Comparison of ENCODE assay signal across 8 cellular contexts in genomic region chr1:162070094-162070748, GRCh38. TPM values are rescaled to one million over a fixed set of nuclear protein-coding genes. Genes with fewer than 3 reads are reported as not detected.
DNase-seq lines count a peak whose midpoint lies in the region; ATAC-seq and TF ChIP-seq lines count a peak whose summit lies in the region.

No MANE protein-coding gene starts in this region.

- no peaks in the 10 kb centered on the region for H3K9me2 ChIP-seq in GM23248 (ENCODE audit: insufficient read depth)

- no peaks in the 10 kb centered on the region for H4K20me1 ChIP-seq in GM23248 (ENCODE audit: insufficient read depth)

- H3K9ac ChIP-seq in GM23248 = peak overlapping the region; percentile 38

- in situ Hi-C loops in GM23248 (cut with MboI) = no loop called here

- peak overlapping the region; percentile 84 for H3K4me2 ChIP-seq in GM23248 (ENCODE audit: unreplicated experiment)

- H3K27me3 ChIP-seq in ACC112 (ENCODE audit: insufficient read depth, low read length) = peaks cover 47% of the 10 kb centered on the region
- peaks cover 31% of the 10 kb centered on the region for H3K27me3 ChIP-seq in GM23248 (replicated peaks; ENCODE audit: insufficient read depth)
- H3K27me3 ChIP-seq in esophagus (ENCODE audit: control insufficient read depth in 1 of 2, insufficient read depth in 2 of 2, low read length in 2 of 2) = no peaks in the 10 kb centered on the region

- H3K4me3 ChIP-seq in ACC112 (ENCODE audit: low read depth, low read length) = peak overlapping the region; percentile 90
- H3K4me3 ChIP-seq in GM23248 = peak overlapping the region; percentile 83
- peak overlapping the region; percentile 79 to 87 for H3K4me3 ChIP-seq in esophagus (ENCODE audit: low read depth in 1 of 2, low read length in 2 of 2)

- H3K79me2 ChIP-seq in ACC112 (ENCODE audit: control insufficient read depth, insufficient read depth, low read length, unreplicated experiment) (no peaks in the 10 kb centered on the region), GM23248 (ENCODE audit: insufficient read depth) (no peaks in the 10 kb centered on the region)

- H2AFZ ChIP-seq in ACC112 (ENCODE audit: low read length, unreplicated experiment) = peak overlapping the region; percentile 39
- H2AFZ ChIP-seq in GM23248 = peak overlapping the region; percentile 87

- H3K4me1 ChIP-seq in ACC112 (ENCODE audit: control insufficient read depth, insufficient read depth, low read length, unreplicated experiment) (no peaks in the 10 kb centered on the region), GM23248 (ENCODE audit: insufficient read depth) (no peaks in the 10 kb centered on the region), esophagus (ENCODE audit: control insufficient read depth in 2 of 2, insufficient read depth in 2 of 2, low read length in 1 of 2) (peaks cover 0 to 6% of the 10 kb centered on the region in 2 donors)

- H3K36me3 ChIP-seq in ACC112 (ENCODE audit: insufficient read depth, low read length) (no peaks in the 10 kb centered on the region), GM23248 (ENCODE audit: low read depth) (no peaks in the 10 kb centered on the region), esophagus (ENCODE audit: control insufficient read depth in 2 of 2, insufficient read depth in 2 of 2, low read length in 1 of 2) (no peaks in the 10 kb centered on the region)

- WGBS in GM23248 (ENCODE audit: low coverage in 1 of 2, low lambda C conversion rate in 2 of 2, missing lambda C conversion rate in 2 of 2), 2 experiments = 4 to 5% methylated on average over 24 to 28 of the region's 29 CpGs
- 1% methylated on average over 25 to 29 of the region's 29 CpGs for WGBS in esophagus, 2 donors

- no peak for TF ChIP-seq CTCF in omental fat pad (IDR thresholded peaks at IDR 0.05)

- no peaks in the 10 kb centered on the region for H3K9me3 ChIP-seq in GM23248 (ENCODE audit: low read depth)
- no peaks in the 10 kb centered on the region for H3K9me3 ChIP-seq in esophagus (ENCODE audit: control insufficient read depth in 2 of 2, insufficient read depth in 1 of 2, low read depth in 1 of 2, low read length in 1 of 2)

- DNase-seq in GM23248 (peak; percentile 10), omental fat pad (ENCODE audit: low spot score) (no peak), NCI-H226 (no peak), NCI-H1930 (lab: John Stamatoyannopoulos, UW) (no peak), GF-D8 (lab: John Stamatoyannopoulos, UW) (no peak)

- no peaks in the 10 kb centered on the region for H3F3A ChIP-seq in GM23248 (ENCODE audit: insufficient read depth)

- peak; percentile 17 for ATAC-seq in SK-N-SH treated with all-trans-retinoic acid at 6 μM for 48 hours
- ATAC-seq in omental fat pad (ENCODE audit: low FRiP score) = peak; percentile 41

- H3K27ac ChIP-seq in ACC112 (ENCODE audit: low read depth, low read length) (no peak overlapping the region), GM23248 (no peak overlapping the region), esophagus (ENCODE audit: low read depth in 2 of 2, low read length in 1 of 2) (no peak overlapping the region)

TF ChIP-seq in SK-N-SH treated with all-trans-retinoic acid at 6 μM for 48 hours, 23 proteins besides CTCF, POLR2A, EP300 and RAD21:
- no peak for TF ChIP-seq PATZ1 (CRISPR knock-in tag; IDR thresholded peaks at IDR 0.05; ENCODE audit: borderline replicate concordance)
- TF ChIP-seq TOX (CRISPR knock-in tag; IDR thresholded peaks at IDR 0.05; ENCODE audit: borderline replicate concordance) = no peak

RNA-seq across cellular contexts. Expression of gene NOS1AP, which starts 0.7 kb away (rescaled TPM):
- not detected in 2 replicates for total RNA-seq in GM23248 (2014; rRNA removed; shearing (Covaris generic))
- polyA plus RNA-seq in GM23248 (2016; fragmentation: Nextera tagmentation; extraction: Ambion mirVana) (0.18 TPM in 1 of 2 replicates, not detected in the other), esophagus (under 1 TPM; 0.53 to 0.98 TPM)
- total RNA-seq in omental fat pad = 1 to 10 TPM; 1.9 to 5.4 (median 3.1) TPM

RNA-seq across cellular contexts. Expression of gene OLFML2B, which starts 46.6 kb away (rescaled TPM):
- 1.1 and 1.4 TPM in 2 replicates for total RNA-seq in GM23248 (2014; rRNA removed; shearing (Covaris generic))
- polyA plus RNA-seq in GM23248 (2016; fragmentation: Nextera tagmentation; extraction: Ambion mirVana) (0.98 and 1.4 TPM in 2 replicates), esophagus (under 1 TPM; 0.29 to 0.66 TPM)
- total RNA-seq in omental fat pad = 10 to 100 TPM; 12.5 to 27.2 (median 16.8) TPM
